ENCODE assay signal across 8 cellular contexts in genomic region chrX:154444001-154444754, GRCh38. TPM values are rescaled to one million over a fixed set of nuclear protein-coding genes. Genes with fewer than 3 reads are reported as not detected.
DNase-seq lines count a peak whose midpoint lies in the region; ATAC-seq and TF ChIP-seq lines count a peak whose summit lies in the region.

FAM50A (plus strand) TSS chrX:154444141; CDS start chrX:154444236, 95 bp downstream.

- CTCF ChIA-PET in naive thymus-derived CD4-positive, alpha-beta T cell (lab: Charles Lee), result no interaction called here

- H3K4me3 ChIP-seq in OCI-LY3 (ENCODE audit: low read length), result peak within 1 kb of the TSS; percentile 87
- H3K4me3 ChIP-seq in naive thymus-derived CD4-positive, alpha-beta T cell (ENCODE audit: low read length), result peak within 1 kb of the TSS; percentile 55
- H3K4me3 ChIP-seq in stomach, result peak within 1 kb of the TSS; percentile 55 to 66 (median 59)

- peak; percentile 84 for DNase-seq in Ammon's horn (ENCODE audit: low spot score)
- peak; percentile 20 to 58 for DNase-seq in activated T-helper 1 cell treated with anti-CD3 and anti-CD28 coated beads, Interleukin-2, amount 50 U/mL, for 16 hours (ENCODE audit: low read depth in 1 of 2, low spot score in 1 of 2)
- DNase-seq in fibroblast of gingiva (ENCODE audit: low read depth), result peak; percentile 56
- DNase-seq in naive thymus-derived CD4-positive, alpha-beta T cell, result peak; percentile 38 to 81 (median 53)
- DNase-seq in stomach, result peak; percentile 82

- H3K27me3 ChIP-seq in OCI-LY3 (ENCODE audit: low read depth, low read length) (no peaks in the 10 kb centered on the region), stomach (no peaks in the 10 kb centered on the region)
- H3K27me3 ChIP-seq in naive thymus-derived CD4-positive, alpha-beta T cell (ENCODE audit: control insufficient read depth in 2 of 2, insufficient read depth in 2 of 2, low read length in 2 of 2), result no peaks in the 10 kb centered on the region

- H2AFZ ChIP-seq in OCI-LY3 (ENCODE audit: low read depth, low read length), result no peak within 1 kb of the TSS

- H3K9me3 ChIP-seq in OCI-LY3 (ENCODE audit: insufficient read depth, low read length) (no peaks in the 10 kb centered on the region), stomach (no peaks in the 10 kb centered on the region)
- H3K9me3 ChIP-seq in naive thymus-derived CD4-positive, alpha-beta T cell (ENCODE audit: control insufficient read depth in 2 of 3, low read length in 3 of 3), result no peaks in the 10 kb centered on the region

- no peak for TF ChIP-seq EP300 in stomach (IDR thresholded peaks at IDR 0.05)

- H4K20me1 ChIP-seq in OCI-LY3 (ENCODE audit: insufficient read depth, low read length), result no peaks in the 10 kb centered on the region

- POLR2A ChIA-PET in naive thymus-derived CD4-positive, alpha-beta T cell (lab: Charles Lee), result interaction anchor here (0.5 to 4.1 kb wide), 8 partner anchors 15 to 47 kb away, joined by 3 to 11 read pairs (median 4); partner anchors contain the start of genes ATP6AP1, RPL10, SLC10A3 and UBL4A

- H3K9ac ChIP-seq in OCI-LY3 (ENCODE audit: low read length), result peak within 1 kb of the TSS; percentile 72

- H3K36me3 Mint-ChIP-seq in naive thymus-derived CD4-positive, alpha-beta T cell, result peaks cover 0 to 6% (median 0%) of the 10 kb centered on the region in 5 donors

- TF ChIP-seq POLR2A in stomach (IDR thresholded peaks at IDR 0.05), result no peak

- no peaks in the 10 kb centered on the region for H3K27me3 Mint-ChIP-seq in naive thymus-derived CD4-positive, alpha-beta T cell

- peak within 1 kb of the TSS; percentile 89 for H3K4me2 ChIP-seq in OCI-LY3 (ENCODE audit: low read length)

- peaks cover 12% of the 10 kb centered on the region for H3K79me2 ChIP-seq in OCI-LY3 (ENCODE audit: low read length)

- H3K27ac Mint-ChIP-seq in naive thymus-derived CD4-positive, alpha-beta T cell, result peak within 1 kb of the TSS in 6 of 9 donors; percentile 71 to 88 (median 78)

- intact Hi-C loops in naive thymus-derived CD4-positive, alpha-beta T cell (cut with micrococcal nuclease), result loop anchor here (1.0 to 5.0 kb wide), 2 partner anchors 13 to 33 kb away; partner anchors contain the start of gene LAGE3 (in 1 of the 2)
- intact Hi-C loops in stomach (cut with DNase I; ENCODE audit: low total_unique reads), result no loop called here

- H3K4me3 Mint-ChIP-seq in naive thymus-derived CD4-positive, alpha-beta T cell, result peak within 1 kb of the TSS; percentile 53 to 84 (median 78)

- H3K4me1 Mint-ChIP-seq in naive thymus-derived CD4-positive, alpha-beta T cell, result peaks cover 0 to 29% (median 10%) of the 10 kb centered on the region in 7 donors

- peak; percentile 84 for ATAC-seq in GM19035 (IDR thresholded peaks at IDR 0.05; ENCODE audit: unreplicated experiment)
- ATAC-seq in HG03378 (IDR thresholded peaks at IDR 0.05; ENCODE audit: unreplicated experiment), result peak; percentile 45
- peak; percentile 91 for ATAC-seq in naive thymus-derived CD4-positive, alpha-beta T cell

- H3K4me1 ChIP-seq in OCI-LY3 (ENCODE audit: low read length) (peaks cover 9% of the 10 kb centered on the region; the same call in 1 of the 2 replicates), stomach (peaks cover 9 to 37% (median 19%) of the 10 kb centered on the region in 4 donors)
- peaks cover 6 to 14% of the 10 kb centered on the region in 2 donors for H3K4me1 ChIP-seq in naive thymus-derived CD4-positive, alpha-beta T cell (ENCODE audit: control insufficient read depth in 2 of 2, insufficient read depth in 2 of 2, low read length in 2 of 2)

- 1 to 37% (median 18%) methylated on average over 14 to 52 of the region's 92 CpGs; no CpG with 5 or more reads in 1 of the 5 donors for WGBS in stomach, 5 donors

- H3K36me3 ChIP-seq in OCI-LY3 (replicated peaks; ENCODE audit: low read depth, low read length), result no peaks in the 10 kb centered on the region
- H3K36me3 ChIP-seq in naive thymus-derived CD4-positive, alpha-beta T cell (ENCODE audit: control insufficient read depth in 2 of 3, insufficient read depth in 3 of 3, low read length in 3 of 3), result peaks cover 0 to 34% (median 0%) of the 10 kb centered on the region in 3 experiments
- H3K36me3 ChIP-seq in stomach, result peaks cover 9 to 71% (median 57%) of the 10 kb centered on the region in 4 donors

- peak within 1 kb of the TSS; percentile 19; the same call in 1 of the 2 replicates for H3K27ac ChIP-seq in OCI-LY3 (ENCODE audit: low read length)
- H3K27ac ChIP-seq in naive thymus-derived CD4-positive, alpha-beta T cell (ENCODE audit: low read depth, low read length), result peak within 1 kb of the TSS; percentile 74
- H3K27ac ChIP-seq in stomach, result peak within 1 kb of the TSS; percentile 80 to 91 (median 89)

- peaks cover 0 to 3% (median 0%) of the 10 kb centered on the region in 11 donors for H3K9me3 Mint-ChIP-seq in naive thymus-derived CD4-positive, alpha-beta T cell

- TF ChIP-seq CTCF in OCI-LY3 (IDR thresholded peaks at IDR 0.05; ENCODE audit: low read depth, low read length) (no peak), stomach (IDR thresholded peaks at IDR 0.05) (no peak)

RNA-seq across cellular contexts. Expression of gene FAM50A, which starts in this region (rescaled TPM):
- total RNA-seq in naive thymus-derived CD4-positive, alpha-beta T cell, result 10 to 100 TPM; 47.2 to 76.5 (median 49.3) TPM
- 10 to 100 TPM; 19.9 to 40.7 TPM for polyA plus RNA-seq in naive thymus-derived CD4-positive, alpha-beta T cell
- total RNA-seq in stomach, result 10 to 100 TPM; 16.7 to 79.4 (median 55.4) TPM
- 100 to 1,000 TPM in 2 of 3 donors, 10 to 100 TPM in 1; 82.2 to 162 (median 157) TPM for polyA plus RNA-seq in stomach

Comparison
In these comparisons a context has a peak if more than half of its experiments do, and no peak if none do; other contexts are left out.
1. Peak in every context shown above with its lines: DNase-seq, ATAC-seq, H3K4me3 ChIP-seq and H3K27ac ChIP-seq.
2. H3K27ac ChIP-seq: peak in every context shown above with its lines; median percentile 89 in stomach; 74 in naive thymus-derived CD4-positive, alpha-beta T cell; 19 in OCI-LY3.